In the genomic region with DNA sequence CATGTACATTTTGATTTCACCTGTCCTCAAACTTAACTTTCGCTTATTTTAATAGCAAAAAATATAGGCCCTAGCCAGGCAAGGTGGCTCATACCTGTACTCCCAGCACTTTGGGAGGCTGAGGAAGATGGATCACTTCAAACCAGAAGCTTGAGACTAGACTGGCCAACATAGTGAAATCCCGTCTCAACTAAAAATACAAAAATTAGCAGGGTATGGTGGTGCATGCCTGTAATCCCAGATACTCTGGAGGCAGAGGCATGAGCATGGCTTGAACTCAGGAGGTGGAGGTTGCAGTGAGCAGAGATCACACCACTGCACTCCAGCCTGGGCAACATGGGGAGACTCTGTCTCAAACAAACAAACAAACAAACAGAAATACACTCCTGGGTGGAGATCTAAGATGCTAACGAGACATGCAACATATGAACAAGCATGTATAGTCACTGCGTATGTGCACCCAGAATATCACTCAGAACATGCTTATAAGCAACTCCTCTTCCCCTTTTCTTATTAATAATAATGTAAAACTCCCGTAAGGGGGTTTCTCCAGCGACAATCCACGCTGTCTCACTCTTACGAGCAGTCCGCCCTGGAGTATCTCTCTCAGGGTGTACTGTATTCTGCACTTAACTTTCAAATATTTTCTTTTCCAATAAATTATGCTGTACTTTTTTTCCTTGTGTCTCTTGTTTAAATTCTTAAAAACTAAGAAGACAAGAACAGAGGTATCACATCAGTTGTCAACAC, we compare ENCODE assay signal across 7 cellular contexts.
A peak's percentile ranks its signal among the peaks of the same experiment; 100 is the strongest.
DNase-seq lines count a peak whose midpoint lies in the region; ATAC-seq, FAIRE-seq and TF ChIP-seq lines count a peak whose summit lies in the region.
"Not testable (repeated sequence)": the region's sequence is repeated elsewhere in the genome, so short reads cannot be mapped to it uniquely, and the experiment has no call there.

No MANE protein-coding gene starts in this region.

- ATAC-seq in RWPE2 (ENCODE audit: low read depth); activated CD8-positive, alpha-beta memory T cell treated with anti-CD3 and anti-CD28 coated beads, Interleukin-2, amount 10 ng/mL, durations not matched to agents 7 days and 5 days; K562; left cardiac atrium; lung (ENCODE audit: insufficient read depth, low FRiP score): not testable (repeated sequence)

- not testable (repeated sequence) for H3K36me3 Mint-ChIP-seq in activated CD8-positive, alpha-beta memory T cell treated with anti-CD3 and anti-CD28 coated beads, Interleukin-2, amount 10 ng/mL, durations not matched to agents 7 days and 5 days

- CTCF ChIA-PET in activated CD8-positive, alpha-beta memory T cell treated with anti-CD3 and anti-CD28 coated beads, Interleukin-2, amount 10 ng/mL, durations not matched to agents 7 days and 5 days (lab: Charles Lee); K562 (lab: Yijun Ruan, JAX; ENCODE audit: low intra/inter-chr PET ratio): not testable (repeated sequence)

- not testable (repeated sequence) for H3K4me1 Mint-ChIP-seq in activated CD8-positive, alpha-beta memory T cell treated with anti-CD3 and anti-CD28 coated beads, Interleukin-2, amount 10 ng/mL, durations not matched to agents 7 days and 5 days

- DNase-seq in RWPE2 (ENCODE audit: low spot score) = peak; percentile 31
- DNase-seq in activated CD8-positive, alpha-beta memory T cell treated with anti-CD3 and anti-CD28 coated beads, Interleukin-2, amount 10 ng/mL, durations not matched to agents 7 days and 5 days = peak; percentile 40
- peak in 1 of 4 experiments; percentile 0 for DNase-seq in K562 (ENCODE audit: extremely low read depth in 1 of 4, low spot score in 3 of 4)
- DNase-seq in left cardiac atrium = peak; percentile 11
- peak; percentile 26 for DNase-seq in lung (ENCODE audit: low spot score)
- DNase-seq in posterior vena cava (ENCODE audit: low spot score) = peak; percentile 46
- DNase-seq in testis = peak; percentile 9

- POLR2A ChIA-PET in K562 (lab: Yijun Ruan, JAX) = not testable (repeated sequence)

- H3K4me2 ChIP-seq in K562 (ENCODE audit: insufficient read depth, low read length) = not testable (repeated sequence)

- H3K27ac ChIP-seq in RWPE2 (ENCODE audit: poor library complexity, severe bottlenecking); K562 (ENCODE audit: extremely low read depth, low read depth, low read length); lung (ENCODE audit: low read depth in 1 of 2, low read length in 1 of 2); testis: not testable (repeated sequence)

- TF ChIP-seq POLR2A in K562 (conservative IDR thresholded peaks at IDR 0.05); testis (IDR thresholded peaks at IDR 0.05): not testable (repeated sequence)

- FAIRE-seq in K562 (lab: Jason Lieb, UNC) = not testable (repeated sequence)

- H3K9ac ChIP-seq in K562 (ENCODE audit: insufficient read depth in 1 of 2, low read depth in 2 of 2, low read length in 2 of 2) = not testable (repeated sequence)

- not testable (repeated sequence) for H3K36me3 ChIP-seq in RWPE2 (ENCODE audit: low read depth); K562 (ENCODE audit: control insufficient read depth, insufficient read depth, low read length); lung (ENCODE audit: control insufficient read depth in 2 of 2, insufficient read depth in 2 of 2, low read length in 2 of 2); testis (ENCODE audit: low read depth, missing control alignments)

- in situ Hi-C loops in K562 (cut with MboI) = not testable (repeated sequence)

- H3K9me3 ChIP-seq in RWPE2 (ENCODE audit: severe bottlenecking); K562 (replicated peaks; ENCODE audit: control insufficient read depth, insufficient read depth, low read depth, low read length); lung (ENCODE audit: control insufficient read depth in 2 of 2, insufficient read depth in 1 of 2, low read length in 1 of 2); testis: not testable (repeated sequence)

- H3K9me1 ChIP-seq in K562 (ENCODE audit: control insufficient read depth, insufficient read depth, low read length) = not testable (repeated sequence)

- H3K9me3 Mint-ChIP-seq in activated CD8-positive, alpha-beta memory T cell treated with anti-CD3 and anti-CD28 coated beads, Interleukin-2, amount 10 ng/mL, durations not matched to agents 7 days and 5 days (ENCODE audit: low read depth) = not testable (repeated sequence)

- intact Hi-C loops in K562 (cut with micrococcal nuclease); left cardiac atrium (cut with DNase I); posterior vena cava (cut with DNase I); testis (cut with DNase I; ENCODE audit: low total_unique reads): not testable (repeated sequence)

- H2AFZ ChIP-seq in K562 (ENCODE audit: low read depth, low read length) = not testable (repeated sequence)

- H3K27me3 Mint-ChIP-seq in activated CD8-positive, alpha-beta memory T cell treated with anti-CD3 and anti-CD28 coated beads, Interleukin-2, amount 10 ng/mL, durations not matched to agents 7 days and 5 days = not testable (repeated sequence)

- H3K4me1 ChIP-seq in RWPE2 (ENCODE audit: insufficient read depth, poor library complexity, severe bottlenecking); K562 (replicated peaks in 1 of 2; ENCODE audit: control insufficient read depth in 2 of 2, insufficient read depth in 2 of 2, low read length in 2 of 2); lung (ENCODE audit: control insufficient read depth in 2 of 2, insufficient read depth in 2 of 2, low read length in 2 of 2); testis: not testable (repeated sequence)

- not testable (repeated sequence) for TF ChIP-seq CTCF in RWPE2 (IDR thresholded peaks at IDR 0.05; ENCODE audit: poor library complexity, severe bottlenecking); K562 (IDR thresholded peaks at IDR 0.05 in 2 of 3, conservative IDR thresholded peaks at IDR 0.05 in 1 of 3; ENCODE audit: insufficient read depth in 2 of 3, low read depth in 1 of 3, low read length in 3 of 3); lung (IDR thresholded peaks at IDR 0.05; ENCODE audit: control extremely low read depth, extremely low read depth); testis (IDR thresholded peaks at IDR 0.05)

- not testable (repeated sequence) for BruUV-seq in K562 (replicated peaks; lab: Mats Ljungman, UMichigan)

- not testable (repeated sequence) for TF ChIP-seq RAD21 in K562 (CRISPR knock-in tag; conservative IDR thresholded peaks at IDR 0.05 in 1 of 2, IDR thresholded peaks at IDR 0.05 in 1 of 2)

- 12% methylated on average over 9 of the region's 9 CpGs for WGBS in K562 (ENCODE audit: insufficient coverage, low coverage, missing lambda C conversion rate)
- 72 to 77% methylated on average over 9 of the region's 9 CpGs for WGBS in lung, 2 donors
- 60 to 65% methylated on average over 9 of the region's 9 CpGs for WGBS in testis, 2 donors

- not testable (repeated sequence) for H3K27ac Mint-ChIP-seq in activated CD8-positive, alpha-beta memory T cell treated with anti-CD3 and anti-CD28 coated beads, Interleukin-2, amount 10 ng/mL, durations not matched to agents 7 days and 5 days

- H3K4me3 ChIP-seq in RWPE2 (ENCODE audit: severe bottlenecking); K562; lung; testis: not testable (repeated sequence)

- not testable (repeated sequence) for H3K27me3 ChIP-seq in RWPE2 (ENCODE audit: insufficient read depth, poor library complexity, severe bottlenecking); K562 (ENCODE audit: control insufficient read depth in 2 of 2, insufficient read depth in 2 of 2, low read length in 2 of 2); lung (ENCODE audit: control insufficient read depth, insufficient read depth); testis

- not testable (repeated sequence) for H3K4me3 Mint-ChIP-seq in activated CD8-positive, alpha-beta memory T cell treated with anti-CD3 and anti-CD28 coated beads, Interleukin-2, amount 10 ng/mL, durations not matched to agents 7 days and 5 days

- H4K20me1 ChIP-seq in K562 (replicated peaks; ENCODE audit: control insufficient read depth, insufficient read depth, low read length) = not testable (repeated sequence)

- not testable (repeated sequence) for TF ChIP-seq EP300 in K562 (IDR thresholded peaks at IDR 0.05; ENCODE audit: low read length)

- H3K79me2 ChIP-seq in K562 (ENCODE audit: control insufficient read depth, insufficient read depth, low read length) = not testable (repeated sequence)

TF ChIP-seq in K562, 482 proteins besides CTCF, POLR2A, EP300 and RAD21:
- 0 out of 2 replicates have a peak, but pooled peaks have one; percentile 8 for TF ChIP-seq CEBPB (tag; IDR thresholded peaks at IDR 0.05)
TF ChIP-seq in K562: peak in this region for 1; not testable (repeated sequence) for 481.
